In the genomic region with DNA sequence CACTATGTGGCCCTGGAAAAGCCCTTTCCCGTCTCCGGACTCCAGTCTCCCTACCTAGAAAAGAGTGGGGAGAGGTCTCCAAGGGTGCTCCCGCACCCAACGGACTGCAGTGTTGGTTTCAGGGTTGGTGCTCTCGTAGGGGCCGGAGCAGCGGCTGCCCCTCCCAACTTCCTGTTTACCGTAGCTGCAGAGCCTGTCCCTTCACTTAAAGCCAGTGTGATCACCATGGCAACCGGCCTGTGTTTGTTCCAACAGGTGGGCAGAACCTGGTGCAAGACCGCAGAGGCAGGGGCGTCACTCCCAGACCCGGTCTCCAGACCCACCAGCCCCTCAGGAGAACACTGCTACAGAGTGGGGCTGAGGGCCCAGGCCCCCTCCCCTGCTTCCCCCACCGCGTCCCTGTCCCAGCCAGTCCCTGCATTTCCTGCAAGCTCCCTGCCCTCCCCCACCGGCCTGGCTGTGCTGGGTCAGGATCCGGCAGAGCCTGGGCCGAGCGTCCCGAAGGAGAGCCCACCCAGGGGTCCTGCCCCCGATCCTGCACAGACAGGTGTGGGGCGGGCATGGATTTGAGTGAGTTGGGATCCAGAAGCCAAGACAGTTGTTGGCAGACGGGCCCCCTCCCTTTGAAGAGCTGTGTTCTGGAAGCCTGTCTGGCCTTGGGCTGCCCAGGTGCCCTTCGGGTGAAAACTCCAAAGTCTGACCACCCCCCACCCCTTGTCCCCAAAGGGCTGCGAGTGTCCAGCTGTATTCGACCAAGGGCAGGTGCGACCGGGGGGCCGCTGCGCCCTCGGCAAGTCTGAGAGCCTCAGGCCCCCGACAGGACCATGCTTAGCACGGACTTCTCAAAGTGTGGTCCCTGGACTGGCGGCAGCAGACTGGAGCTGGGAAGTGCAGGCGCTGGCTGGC, we compare ENCODE assay signal across 1 cellular context.
TF ChIP-seq lines count a peak whose summit lies in the region.

No MANE protein-coding gene starts in this region.

TF ChIP-seq in endothelial cell of umbilical vein, 7 proteins besides CTCF, POLR2A, EP300 and RAD21:
- no peak for TF ChIP-seq MYC (IDR thresholded peaks at IDR 0.05; ENCODE audit: low read depth, low read length)
- no peak for TF ChIP-seq FOS (IDR thresholded peaks at IDR 0.05; ENCODE audit: borderline replicate concordance, insufficient read depth, low read length)
- TF ChIP-seq, protein P1, sequence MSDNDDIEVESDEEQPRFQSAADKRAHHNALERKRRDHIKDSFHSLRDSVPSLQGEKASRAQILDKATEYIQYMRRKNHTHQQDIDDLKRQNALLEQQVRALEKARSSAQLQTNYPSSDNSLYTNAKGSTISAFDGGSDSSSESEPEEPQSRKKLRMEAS (IDR thresholded peaks at IDR 0.05; ENCODE audit: insufficient read depth, insufficient read length), result no peak
- TF ChIP-seq EZH2 (IDR thresholded peaks at IDR 0.05; ENCODE audit: borderline replicate concordance, low read depth, low read length, severe bottlenecking), result no peak
- TF ChIP-seq POLR2AphosphoS5 (IDR thresholded peaks at IDR 0.05; ENCODE audit: insufficient read depth, low read depth, low read length), result no peak
- no peak for TF ChIP-seq JUN (IDR thresholded peaks at IDR 0.05; ENCODE audit: borderline replicate concordance, insufficient read depth, insufficient read length, low read depth)
- no peak for TF ChIP-seq GATA2 (IDR thresholded peaks at IDR 0.05; ENCODE audit: insufficient read depth, insufficient read length, low read depth, low read length)
